Comparison of ENCODE assay signal across 26 cellular contexts in the genomic region with DNA sequence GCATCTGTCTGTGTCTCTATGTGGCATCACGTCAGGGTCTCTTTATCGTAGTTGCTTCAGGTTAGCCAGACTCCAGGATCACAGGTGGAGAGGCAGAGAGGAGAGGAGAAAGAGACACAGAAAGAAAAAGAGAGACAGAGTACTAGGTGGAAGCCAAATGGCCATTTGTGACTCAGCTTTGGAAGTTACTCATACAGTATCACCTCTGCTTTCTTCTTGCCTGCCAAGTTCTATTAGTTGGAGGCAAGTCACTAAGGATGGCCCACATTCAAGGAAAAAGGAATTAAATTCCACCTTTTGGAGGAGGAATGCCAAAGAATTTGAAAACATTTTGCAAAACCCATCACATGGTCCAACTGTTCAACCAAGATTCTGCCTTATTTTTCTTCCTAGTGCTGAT.
"Had no signal": no experiment of that assay in that cellular context is flagged by ENCODE, and none has a peak within 500 bp of the region (broad histone marks: within the 10 kb centered on the region; RNA-seq: fewer than 3 reads in every experiment).

No MANE protein-coding gene starts in this region.

- ATAC-seq: activated CD8-positive, alpha-beta T cell treated with anti-CD3 and anti-CD28 coated beads for 36 hours; activated T-cell treated with anti-CD3 and anti-CD28 coated beads, Interleukin-2, amount 50 U/mL, for 72 hours; T-helper 17 cell had no signal

- H3K36me3 Mint-ChIP-seq: activated naive CD4-positive, alpha-beta T cell treated with anti-CD3 and anti-CD28 coated beads, Interleukin-2, amount 10 ng/mL, durations not matched to agents 7 days and 5 days; activated naive CD8-positive, alpha-beta T cell treated with anti-CD3 and anti-CD28 coated beads for 36 hours had no signal

- FAIRE-seq: RCC 7860, TTC549 had no signal

- H3K9me3 Mint-ChIP-seq: activated naive CD4-positive, alpha-beta T cell treated with anti-CD3 and anti-CD28 coated beads, Interleukin-2, amount 10 ng/mL, durations not matched to agents 7 days and 5 days; activated naive CD8-positive, alpha-beta T cell treated with anti-CD3 and anti-CD28 coated beads for 36 hours; activated T-helper 2 cell treated with anti-CD3 and anti-CD28 coated beads, Interferon-gamma antibody, Interleukin-2, Interleukin-4, amounts not matched to agents 10 μg/mL and 5 μg/mL and 100 μg/mL, durations not matched to agents 14 hours and 24 hours and 36 hours; central memory CD8-positive, alpha-beta T cell had no signal

- H3K4me1 Mint-ChIP-seq: activated naive CD4-positive, alpha-beta T cell treated with anti-CD3 and anti-CD28 coated beads, Interleukin-2, amount 10 ng/mL, durations not matched to agents 7 days and 5 days; activated naive CD8-positive, alpha-beta T cell treated with anti-CD3 and anti-CD28 coated beads for 36 hours; central memory CD8-positive, alpha-beta T cell; T-helper 17 cell had no signal

- H3K27me3 Mint-ChIP-seq: activated CD8-positive, alpha-beta T cell treated with anti-CD3 and anti-CD28 coated beads for 36 hours; activated naive CD4-positive, alpha-beta T cell treated with anti-CD3 and anti-CD28 coated beads, Interleukin-2, amount 10 ng/mL, durations not matched to agents 7 days and 5 days; activated naive CD8-positive, alpha-beta T cell treated with anti-CD3 and anti-CD28 coated beads for 36 hours; central memory CD8-positive, alpha-beta T cell; T-helper 17 cell had no signal

- DNase-seq: activated CD4-positive, alpha-beta T cell treated with anti-CD3 and anti-CD28 coated beads for 4 hours; activated CD4-positive, CD25-positive, alpha-beta regulatory T cell; activated CD8-positive, alpha-beta memory T cell treated with anti-CD3 and anti-CD28 coated beads, Interleukin-2, amount 50 U/mL, for 4 hours; activated CD8-positive, alpha-beta T cell treated with anti-CD3 and anti-CD28 coated beads for 36 hours; activated gamma-delta T cell treated with Interleukin-2 at 50 U/mL for 16 hours; activated naive CD4-positive, alpha-beta T cell treated with anti-CD3 and anti-CD28 coated beads, Interleukin-2, amount 10 ng/mL, durations not matched to agents 7 days and 5 days; activated naive CD8-positive, alpha-beta T cell treated with anti-CD3 and anti-CD28 coated beads for 36 hours; activated T-cell treated with anti-CD3 and anti-CD28 coated beads, Interleukin-2, amount 50 U/mL, for 72 hours; aorta; Kasumi-1; KBM-7; NCI-H1048; NCI-H1417 treated with DMSO at 0.1 percent for 48 hours; NCI-H1694; NCI-H2029; NCI-H345; NCI-H510A; NCI-H526 treated with DMSO at 0.1 percent for 48 hours; NCI-H82; SIG-M5; T-helper 17 cell; T-helper 9 cell had no signal

- H3K4me3 Mint-ChIP-seq: activated CD8-positive, alpha-beta T cell treated with anti-CD3 and anti-CD28 coated beads for 36 hours; activated naive CD4-positive, alpha-beta T cell treated with anti-CD3 and anti-CD28 coated beads, Interleukin-2, amount 10 ng/mL, durations not matched to agents 7 days and 5 days; activated naive CD8-positive, alpha-beta T cell treated with anti-CD3 and anti-CD28 coated beads for 36 hours; activated T-cell treated with anti-CD3 and anti-CD28 coated beads, Interleukin-2, amount 50 U/mL, for 72 hours; central memory CD8-positive, alpha-beta T cell; T-helper 17 cell had no signal

- H3K27ac Mint-ChIP-seq: activated CD8-positive, alpha-beta T cell treated with anti-CD3 and anti-CD28 coated beads for 36 hours; activated naive CD4-positive, alpha-beta T cell treated with anti-CD3 and anti-CD28 coated beads, Interleukin-2, amount 10 ng/mL, durations not matched to agents 7 days and 5 days; activated naive CD8-positive, alpha-beta T cell treated with anti-CD3 and anti-CD28 coated beads for 36 hours; activated T-cell treated with anti-CD3 and anti-CD28 coated beads, Interleukin-2, amount 50 U/mL, for 72 hours; activated T-helper 2 cell treated with anti-CD3 and anti-CD28 coated beads, Interferon-gamma antibody, Interleukin-2, Interleukin-4, amounts not matched to agents 10 μg/mL and 5 μg/mL and 100 μg/mL, durations not matched to agents 14 hours and 24 hours and 36 hours; T-helper 17 cell had no signal
